ENCODE assay signal across 1 cellular context in the genomic region with DNA sequence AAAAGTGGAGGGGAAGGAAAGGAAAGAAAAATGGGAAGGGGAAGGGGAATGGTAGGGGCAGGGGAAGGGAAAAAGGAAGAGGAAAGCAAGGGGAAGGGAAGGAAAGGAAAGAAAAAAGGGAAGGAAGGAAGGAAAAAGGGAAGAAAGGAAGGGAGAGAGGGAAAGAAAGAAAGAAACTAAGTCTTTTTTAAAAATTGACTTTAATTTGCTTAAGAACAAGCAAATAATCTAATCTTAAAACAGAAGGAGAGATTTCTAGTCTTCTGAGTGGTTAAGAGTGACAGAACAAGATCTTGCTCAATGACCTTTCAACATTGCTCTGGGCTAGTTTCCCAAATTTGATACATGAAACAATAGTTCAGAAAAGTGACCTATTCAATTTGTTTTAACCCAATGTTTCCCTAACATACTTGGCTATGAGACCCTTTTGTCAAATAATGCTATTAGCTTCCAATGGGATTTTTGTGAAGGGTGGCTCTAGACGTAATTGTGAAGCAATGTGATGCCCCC.
TF ChIP-seq lines count a peak whose summit lies in the region.

No MANE protein-coding gene starts in this region.

TF ChIP-seq in endothelial cell of umbilical vein, 7 proteins besides CTCF, POLR2A, EP300 and RAD21 (continued from another document):
- TF ChIP-seq POLR2AphosphoS5 (IDR thresholded peaks at IDR 0.05; ENCODE audit: insufficient read depth, low read depth, low read length): no peak
- TF ChIP-seq EZH2 (IDR thresholded peaks at IDR 0.05; ENCODE audit: borderline replicate concordance, low read depth, low read length, severe bottlenecking): no peak
